Comparison of ENCODE assay signal across 18 cellular contexts in the genomic region with DNA sequence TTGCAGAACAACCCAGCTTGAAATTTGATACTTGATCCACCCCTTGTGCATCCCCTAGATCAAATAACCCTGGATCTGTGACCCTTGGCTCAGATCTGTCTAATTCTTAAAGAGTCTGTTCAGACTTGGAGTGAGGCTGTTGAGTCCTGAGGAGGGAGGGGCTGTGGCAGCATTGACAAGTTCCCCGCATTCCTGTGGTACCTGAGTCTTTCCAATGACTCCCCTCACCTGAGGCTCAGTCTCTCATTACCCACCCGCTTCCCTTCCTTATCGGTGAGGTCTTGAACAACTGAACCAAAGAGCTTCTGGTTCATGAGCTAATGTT. TPM values are rescaled to one million over a fixed set of nuclear protein-coding genes. Genes with fewer than 3 reads are reported as not detected.
DNase-seq lines count a peak whose midpoint lies in the region; ATAC-seq and TF ChIP-seq lines count a peak whose summit lies in the region.
"Had no signal": no experiment of that assay in that cellular context is flagged by ENCODE, and none has a peak within 500 bp of the region (broad histone marks: within the 10 kb centered on the region; RNA-seq: fewer than 3 reads in every experiment).

No MANE protein-coding gene starts in this region.

- no peaks in the 10 kb centered on the region for H3K27me3 ChIP-seq in testis
- H3K27me3 ChIP-seq: ascending aorta, vagina had no signal

- intact Hi-C loops in testis (cut with DNase I; ENCODE audit: low total_unique reads) = loop anchor here (5.0 to 10.0 kb wide), 2 partner anchors 38 to 121 kb away; no protein-coding TSS in a partner anchor

- CTCF ChIA-PET in activated CD8-positive, alpha-beta T cell treated with anti-CD3 and anti-CD28 coated beads, Interleukin-2, amount 10 ng/mL, durations not matched to agents 7 days and 5 days (lab: Charles Lee) = interaction anchor here (1.3 to 21.0 kb wide), 9 partner anchors 7 to 119 kb away, joined by 3 to 1049 read pairs (median 120); partner anchors contain the start of genes HDAC7 and SLC48A1

- H3K4me3 ChIP-seq in testis = no peak overlapping the region
- H3K4me3 ChIP-seq: ascending aorta, vagina had no signal

- TF ChIP-seq POLR2A in testis (IDR thresholded peaks at IDR 0.05) = no peak

- H3K27ac Mint-ChIP-seq in stimulated activated naive CD8-positive, alpha-beta T cell treated with anti-CD3 and anti-CD28 coated beads, Interleukin-15, Interleukin-2, amounts not matched to agents 100 ng/mL and 50 ng/mL, for 24 hours = peak overlapping the region; percentile 61
- H3K27ac Mint-ChIP-seq in activated CD8-positive, alpha-beta T cell treated with anti-CD3 and anti-CD28 coated beads, Interleukin-2, amount 10 ng/mL, durations not matched to agents 7 days and 5 days = peak overlapping the region; percentile 51
- H3K27ac Mint-ChIP-seq in mesothelial cell of epicardium = peak overlapping the region; percentile 48

- no peak overlapping the region for H3K27ac ChIP-seq in testis
- H3K27ac ChIP-seq: ascending aorta, vagina had no signal

- no peaks in the 10 kb centered on the region for H3K36me3 ChIP-seq in testis (ENCODE audit: low read depth, missing control alignments)
- H3K36me3 ChIP-seq: ascending aorta, vagina had no signal

- no peaks in the 10 kb centered on the region for H3K27me3 Mint-ChIP-seq in stimulated activated naive CD8-positive, alpha-beta T cell treated with anti-CD3 and anti-CD28 coated beads, Interleukin-15, Interleukin-2, amounts not matched to agents 100 ng/mL and 50 ng/mL, for 24 hours
- H3K27me3 Mint-ChIP-seq in activated CD8-positive, alpha-beta T cell treated with anti-CD3 and anti-CD28 coated beads, Interleukin-2, amount 10 ng/mL, durations not matched to agents 7 days and 5 days (ENCODE audit: low read depth) = peaks cover 2% of the 10 kb centered on the region
- no peaks in the 10 kb centered on the region for H3K27me3 Mint-ChIP-seq in mesothelial cell of epicardium (ENCODE audit: low read depth)

- peaks cover 80% of the 10 kb centered on the region for H3K4me1 Mint-ChIP-seq in stimulated activated naive CD8-positive, alpha-beta T cell treated with anti-CD3 and anti-CD28 coated beads, Interleukin-15, Interleukin-2, amounts not matched to agents 100 ng/mL and 50 ng/mL, for 24 hours (ENCODE audit: low read depth)
- H3K4me1 Mint-ChIP-seq in activated CD8-positive, alpha-beta T cell treated with anti-CD3 and anti-CD28 coated beads, Interleukin-2, amount 10 ng/mL, durations not matched to agents 7 days and 5 days (ENCODE audit: low read depth) = peaks cover 78% of the 10 kb centered on the region
- H3K4me1 Mint-ChIP-seq in mesothelial cell of epicardium = peaks cover 44% of the 10 kb centered on the region

- no peak for DNase-seq in stimulated activated naive CD8-positive, alpha-beta T cell treated with anti-CD3 and anti-CD28 coated beads, Interleukin-15, Interleukin-2, amounts not matched to agents 100 U/mL and 50 U/mL, for 24 hours
- no peak for DNase-seq in activated CD8-positive, alpha-beta T cell treated with anti-CD3 and anti-CD28 coated beads, Interleukin-2, amount 10 ng/mL, durations not matched to agents 7 days and 5 days
- DNase-seq in mesothelial cell of epicardium (ENCODE audit: low spot score in 2 of 2, unreplicated experiment in 2 of 2) = no peak
- DNase-seq in testis = no peak
- DNase-seq in NCI-H1048 (lab: John Stamatoyannopoulos, UW) = no peak
- no peak for DNase-seq in HCEC 1CT
- DNase-seq: activated CD8-positive, alpha-beta memory T cell treated with anti-CD3 and anti-CD28 coated beads for 24 hours; head of caudate nucleus; mesenchymal stem cell; NCI-H1436 treated with DMSO at 0.1 percent for 48 hours; NCI-H82 had no signal

- POLR2A ChIA-PET in activated CD8-positive, alpha-beta T cell treated with anti-CD3 and anti-CD28 coated beads, Interleukin-2, amount 10 ng/mL, durations not matched to agents 7 days and 5 days (lab: Charles Lee) = interaction anchor here (0.6 to 16.4 kb wide), 7 partner anchors 23 to 828 kb away, joined by 3 to 642 read pairs (median 3); partner anchors contain the start of gene HDAC7

- H3K9me3 Mint-ChIP-seq in stimulated activated naive CD8-positive, alpha-beta T cell treated with anti-CD3 and anti-CD28 coated beads, Interleukin-15, Interleukin-2, amounts not matched to agents 100 ng/mL and 50 ng/mL, for 24 hours = no peaks in the 10 kb centered on the region
- no peaks in the 10 kb centered on the region for H3K9me3 Mint-ChIP-seq in activated CD8-positive, alpha-beta T cell treated with anti-CD3 and anti-CD28 coated beads, Interleukin-2, amount 10 ng/mL, durations not matched to agents 7 days and 5 days (ENCODE audit: insufficient read depth)
- H3K9me3 Mint-ChIP-seq in mesothelial cell of epicardium = no peaks in the 10 kb centered on the region
- H3K9me3 Mint-ChIP-seq: CD14-positive monocyte had no signal

- no peaks in the 10 kb centered on the region for H3K9me3 ChIP-seq in testis
- H3K9me3 ChIP-seq: ascending aorta, vagina had no signal

- WGBS in testis, 2 donors = 88 to 93% methylated on average over 3 of the region's 3 CpGs

- no peak overlapping the region for H3K4me3 Mint-ChIP-seq in stimulated activated naive CD8-positive, alpha-beta T cell treated with anti-CD3 and anti-CD28 coated beads, Interleukin-15, Interleukin-2, amounts not matched to agents 100 ng/mL and 50 ng/mL, for 24 hours
- H3K4me3 Mint-ChIP-seq in activated CD8-positive, alpha-beta T cell treated with anti-CD3 and anti-CD28 coated beads, Interleukin-2, amount 10 ng/mL, durations not matched to agents 7 days and 5 days = no peak overlapping the region
- no peak overlapping the region for H3K4me3 Mint-ChIP-seq in mesothelial cell of epicardium
- H3K4me3 Mint-ChIP-seq: CD14-positive monocyte had no signal

- no peak for TF ChIP-seq CTCF in mesothelial cell of epicardium (IDR thresholded peaks at IDR 0.05; ENCODE audit: unreplicated experiment)
- no peak for TF ChIP-seq CTCF in testis (IDR thresholded peaks at IDR 0.05)

- peaks cover under 1% of the 10 kb centered on the region for H3K36me3 Mint-ChIP-seq in stimulated activated naive CD8-positive, alpha-beta T cell treated with anti-CD3 and anti-CD28 coated beads, Interleukin-15, Interleukin-2, amounts not matched to agents 100 ng/mL and 50 ng/mL, for 24 hours (ENCODE audit: low read depth)
- H3K36me3 Mint-ChIP-seq in activated CD8-positive, alpha-beta T cell treated with anti-CD3 and anti-CD28 coated beads, Interleukin-2, amount 10 ng/mL, durations not matched to agents 7 days and 5 days (ENCODE audit: low read depth) = no peaks in the 10 kb centered on the region
- no peaks in the 10 kb centered on the region for H3K36me3 Mint-ChIP-seq in mesothelial cell of epicardium
- H3K36me3 Mint-ChIP-seq: CD14-positive monocyte had no signal

- ATAC-seq in stimulated activated naive CD8-positive, alpha-beta T cell treated with anti-CD3 and anti-CD28 coated beads, Interleukin-15, Interleukin-2, amounts not matched to agents 100 U/mL and 50 U/mL, for 24 hours = no peak
- no peak for ATAC-seq in activated CD8-positive, alpha-beta T cell treated with anti-CD3 and anti-CD28 coated beads, Interleukin-2, amount 10 ng/mL, durations not matched to agents 7 days and 5 days
- no peak for ATAC-seq in HG03095 (IDR thresholded peaks at IDR 0.05; ENCODE audit: unreplicated experiment)
- ATAC-seq: sciatic nerve, SK-N-SH treated with all-trans-retinoic acid at 6 μM for 48 hours had no signal

- peaks cover 4% of the 10 kb centered on the region for H3K4me1 ChIP-seq in testis
- H3K4me1 ChIP-seq: ascending aorta had no signal

RNA-seq across cellular contexts. Expression of gene HDAC7, which starts 16.1 kb away (rescaled TPM):
- 100 to 1,000 TPM; 180 to 207 TPM for total RNA-seq in activated CD8-positive, alpha-beta T cell treated with anti-CD3 and anti-CD28 coated beads, Interleukin-2, amount 10 ng/mL, durations not matched to agents 7 days and 5 days
- total RNA-seq in mesothelial cell of epicardium (113 to 132 TPM (median 123 TPM) in 3 replicates), testis (10 to 100 TPM; 39.9 to 70.0 TPM)
- 28.2 TPM for polyA plus RNA-seq in testis (ENCODE audit: insufficient read depth, low read depth, low replicate concordance)
